ENCODE assay signal across 8 cellular contexts in genomic region chrX:129600981-129601424, GRCh38. TPM values are rescaled to one million over a fixed set of nuclear protein-coding genes. Genes with fewer than 3 reads are reported as not detected.
DNase-seq lines count a peak whose midpoint lies in the region; ATAC-seq, FAIRE-seq and TF ChIP-seq lines count a peak whose summit lies in the region.

No MANE protein-coding gene starts in this region.

- H3K4me1 ChIP-seq in right lobe of liver, result peaks cover 0 to 11% (median 4%) of the 10 kb centered on the region in 4 donors

- TF ChIP-seq CTCF in AG09319 (IDR thresholded peaks at IDR 0.05; ENCODE audit: low read depth, low read length) (peak; percentile 74), GM12864 (IDR thresholded peaks at IDR 0.05; ENCODE audit: low read depth, low read length, missing control alignments) (peak; percentile 62), choroid plexus epithelial cell (conservative IDR thresholded peaks at IDR 0.05; ENCODE audit: low read depth, low read length) (peak; percentile 63), right lobe of liver (IDR thresholded peaks at IDR 0.05) (peak; percentile 38 to 73 (median 70))

- no peaks in the 10 kb centered on the region for H3K36me3 ChIP-seq in right lobe of liver

- H3K4me3 ChIP-seq in GM12864 (ENCODE audit: low read depth, low read length) (no peak overlapping the region), choroid plexus epithelial cell (ENCODE audit: low read depth, low read length) (no peak overlapping the region), right lobe of liver (no peak overlapping the region)

- intact Hi-C loops in right lobe of liver (cut with DNase I), result no loop called here

- DNase-seq in AG09319 (ENCODE audit: extremely low read depth, low read depth) (no peak), GM12864 (ENCODE audit: low read depth) (no peak), NCI-H526 treated with DMSO at 0.1 percent for 48 hours (lab: John Stamatoyannopoulos, UW) (peak; percentile 1), choroid plexus epithelial cell (ENCODE audit: low read depth) (peak; percentile 41), right lobe of liver (no peak), 8988T (no peak), COR-L47 (lab: John Stamatoyannopoulos, UW) (no peak), H54 (ENCODE audit: insufficient read length, low spot score) (no peak)

- TF ChIP-seq POLR2A in right lobe of liver (IDR thresholded peaks at IDR 0.05) (no peak), H54 (IDR thresholded peaks at IDR 0.05; ENCODE audit: low read depth, low read length) (no peak)

- peak; percentile 32 to 44 (median 37) for ATAC-seq in right lobe of liver

- H3K27me3 ChIP-seq in right lobe of liver, result no peaks in the 10 kb centered on the region

- no peak overlapping the region for H3K27ac ChIP-seq in right lobe of liver

- WGBS in right lobe of liver (ENCODE audit: insufficient coverage, low coverage, low lambda C conversion rate, missing lambda C conversion rate), result 31% methylated on average over 11 of the region's 11 CpGs

- FAIRE-seq in H54 (lab: Jason Lieb, UNC), result no peak

- no peaks in the 10 kb centered on the region for H3K9me3 ChIP-seq in right lobe of liver

RNA-seq across cellular contexts. Expression of gene APLN, which starts 53.8 kb away (rescaled TPM):
- 1 to 10 TPM in 3 of 6 experiments, under 1 TPM in 3; 0.17 to 5.3 (median 0.96) TPM for total RNA-seq in right lobe of liver

Comparison
In these comparisons a context has a peak if more than half of its experiments do, and no peak if none do; other contexts are left out.
1. DNase-seq: peak in NCI-H526 treated with DMSO at 0.1 percent for 48 hours (single experiment) and choroid plexus epithelial cell (single experiment); none in AG09319 (single experiment), GM12864 (single experiment), right lobe of liver (0 of 3), 8988T (single experiment), COR-L47 (single experiment) and H54 (single experiment).
2. Peak in every context shown above with its lines, with median percentiles within 50 percentile points of each other: CTCF ChIP-seq.